Comparison of ENCODE assay signal across 7 cellular contexts in the genomic region with DNA sequence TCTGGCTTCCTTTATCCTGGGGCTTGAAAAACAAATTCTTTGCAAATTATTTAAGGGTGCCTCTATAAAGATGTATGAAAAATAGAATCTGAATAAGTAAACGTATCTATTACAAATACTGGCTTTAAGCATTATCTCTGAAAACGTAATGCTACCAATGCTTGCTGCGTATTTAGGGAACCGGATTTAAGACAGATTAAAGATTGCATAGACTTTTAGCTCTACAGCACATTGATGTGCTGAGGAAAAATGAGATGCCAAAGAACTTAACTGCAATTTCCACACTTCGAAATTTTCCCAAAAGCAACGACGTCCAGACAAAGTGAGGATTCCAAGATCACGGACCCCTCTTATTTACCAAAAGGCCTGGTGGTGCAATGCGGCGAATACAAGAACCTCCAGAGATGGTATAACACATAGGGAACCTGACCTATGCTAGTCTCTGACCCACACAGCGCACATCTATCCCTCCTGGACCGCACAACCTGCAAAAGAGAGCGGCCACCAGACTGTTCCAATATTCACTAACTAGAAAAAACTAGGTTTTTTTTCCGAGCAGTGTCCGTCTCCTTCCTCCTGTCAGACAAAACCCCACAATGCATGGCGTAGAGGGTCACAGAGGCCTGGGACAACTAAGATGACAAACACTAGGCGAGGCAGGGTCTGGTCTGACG. TPM values are rescaled to one million over a fixed set of nuclear protein-coding genes. Genes with fewer than 3 reads are reported as not detected.
A peak's percentile ranks its signal among the peaks of the same experiment; 100 is the strongest.
DNase-seq lines count a peak whose midpoint lies in the region; ATAC-seq, FAIRE-seq and TF ChIP-seq lines count a peak whose summit lies in the region.

No MANE protein-coding gene starts in this region.

- no peaks in the 10 kb centered on the region for H3K9me3 Mint-ChIP-seq in neural progenitor cell

- H4K20me1 ChIP-seq in endothelial cell of umbilical vein (replicated peaks; ENCODE audit: control insufficient read depth, extremely low read depth, insufficient read depth, low read length) = no peaks in the 10 kb centered on the region
- H4K20me1 ChIP-seq in neural progenitor cell (ENCODE audit: low read depth) = peaks cover 30% of the 10 kb centered on the region

- H3K79me2 ChIP-seq in endothelial cell of umbilical vein (ENCODE audit: control insufficient read depth, insufficient read depth, low read length) (peaks cover 26% of the 10 kb centered on the region), neural progenitor cell (ENCODE audit: low read depth) (peaks cover 54% of the 10 kb centered on the region)

- H3K4me3 Mint-ChIP-seq in neural progenitor cell = no peak overlapping the region

- H3F3A ChIP-seq in neural progenitor cell (ENCODE audit: low read depth) = peaks cover 8% of the 10 kb centered on the region

- intact Hi-C loops in endothelial cell of umbilical vein (cut with micrococcal nuclease) = no loop called here

- dilution Hi-C loops in endothelial cell of umbilical vein (cut with MboI; ENCODE audit: extremely low pct_ligation_motif_present, low sequenced_read_pairs) = no loop called here

- no peaks in the 10 kb centered on the region for H3K9me1 ChIP-seq in endothelial cell of umbilical vein (replicated peaks; ENCODE audit: control insufficient read depth, extremely low read depth, insufficient read depth, low read length)

- CTCF ChIA-PET in endothelial cell of umbilical vein (lab: Charles Lee) = interaction anchor here (1.2 to 2.3 kb wide), 2 partner anchors 272 to 404 kb away, joined by 3 to 15 read pairs; no protein-coding TSS in a partner anchor

- FAIRE-seq in endothelial cell of umbilical vein (lab: Jason Lieb, UNC) = no peak

- H3K4me3 ChIP-seq in NT2/D1 (ENCODE audit: insufficient read length, low read depth) (peak overlapping the region; percentile 95), endothelial cell of umbilical vein (replicated peaks in 1 of 3; ENCODE audit: insufficient read depth in 1 of 3, low read depth in 1 of 3, low read length in 3 of 3) (peak overlapping the region; percentile 88 to 95 (median 91)), neural progenitor cell (peak overlapping the region; percentile 87)

- peak overlapping the region; percentile 99 for H3K9ac ChIP-seq in NT2/D1 (ENCODE audit: insufficient read length, low read depth)
- peak overlapping the region; percentile 99 for H3K9ac ChIP-seq in endothelial cell of umbilical vein (replicated peaks; ENCODE audit: extremely low read depth, insufficient read depth, low read length)
- H3K9ac ChIP-seq in neural progenitor cell = peak overlapping the region; percentile 98

- H3K27ac Mint-ChIP-seq in neural progenitor cell = no peak overlapping the region

- H3K36me3 Mint-ChIP-seq in neural progenitor cell = peaks cover 9% of the 10 kb centered on the region

- DNase-seq in NT2/D1 (ENCODE audit: low read depth, low spot score) (no peak), endothelial cell of umbilical vein (ENCODE audit: low read depth, low spot score) (no peak), neural progenitor cell (ENCODE audit: low spot score) (no peak), kidney glomerular epithelial cell (lab: John Stamatoyannopoulos, UW) (no peak)
- no peak for DNase-seq in central memory CD4-positive, alpha-beta T cell

- H3K4me1 Mint-ChIP-seq in neural progenitor cell = peaks cover 14% of the 10 kb centered on the region

- H3K4me1 ChIP-seq in NT2/D1 (ENCODE audit: insufficient read depth, insufficient read length) (no peaks in the 10 kb centered on the region), endothelial cell of umbilical vein (ENCODE audit: control insufficient read depth, extremely low read depth, insufficient read depth, low read length) (peaks cover 16% of the 10 kb centered on the region), neural progenitor cell (peaks cover 14% of the 10 kb centered on the region)

- H3K27ac ChIP-seq in endothelial cell of umbilical vein (ENCODE audit: insufficient read depth, low read depth, low read length) = peak overlapping the region; percentile 99
- peak overlapping the region; percentile 98 for H3K27ac ChIP-seq in neural progenitor cell

- no peak for TF ChIP-seq POLR2A in endothelial cell of umbilical vein (IDR thresholded peaks at IDR 0.05; ENCODE audit: low read depth, low read length)

- POLR2A ChIA-PET in endothelial cell of umbilical vein (lab: Charles Lee) = interaction anchor here (1.7 kb wide), 1 partner anchor 35 kb away, joined by 9 read pairs; a partner anchor contains a TSS

- H2AFZ ChIP-seq in endothelial cell of umbilical vein (ENCODE audit: low read depth, low read length) (peak overlapping the region; percentile 73), neural progenitor cell (replicated peaks) (peak overlapping the region; percentile 81)

- H3K36me3 ChIP-seq in NT2/D1 (ENCODE audit: insufficient read depth, insufficient read length, low read length) (peaks cover 45% of the 10 kb centered on the region), endothelial cell of umbilical vein (ENCODE audit: control insufficient read depth in 2 of 2, extremely low read depth in 1 of 2, insufficient read depth in 2 of 2, low read length in 2 of 2) (peaks cover 0 to 3% of the 10 kb centered on the region in 2 experiments), neural progenitor cell (peaks cover 7% of the 10 kb centered on the region)

- TF ChIP-seq CTCF in endothelial cell of umbilical vein (IDR thresholded peaks at IDR 0.05; ENCODE audit: extremely low read depth in 1 of 2, insufficient read depth in 1 of 2, low read depth in 1 of 2, low read length in 2 of 2) = no peak
- TF ChIP-seq CTCF in neural progenitor cell (IDR thresholded peaks at IDR 0.05) = no peak

- H3K27me3 Mint-ChIP-seq in neural progenitor cell (ENCODE audit: insufficient read depth, low read depth) = peaks cover 2% of the 10 kb centered on the region

- H3K27me3 ChIP-seq in NT2/D1 (ENCODE audit: insufficient read depth, insufficient read length) (no peaks in the 10 kb centered on the region), endothelial cell of umbilical vein (ENCODE audit: control insufficient read depth in 2 of 2, insufficient read depth in 2 of 2, low read length in 2 of 2) (no peaks in the 10 kb centered on the region), neural progenitor cell (no peaks in the 10 kb centered on the region)

- ATAC-seq in GM18517 (IDR thresholded peaks at IDR 0.05; ENCODE audit: unreplicated experiment) = peak; percentile 27
- ATAC-seq in HG02588 (IDR thresholded peaks at IDR 0.05; ENCODE audit: unreplicated experiment) = peak; percentile 2

- H3K9me3 ChIP-seq in NT2/D1 (ENCODE audit: insufficient read depth, low read length) (no peaks in the 10 kb centered on the region), endothelial cell of umbilical vein (replicated peaks; ENCODE audit: control insufficient read depth, insufficient read depth, low read length) (no peaks in the 10 kb centered on the region), neural progenitor cell (ENCODE audit: low read depth) (no peaks in the 10 kb centered on the region)

- H3K4me2 ChIP-seq in endothelial cell of umbilical vein (ENCODE audit: insufficient read depth, low read length) = peak overlapping the region; percentile 92
- peak overlapping the region; percentile 96 for H3K4me2 ChIP-seq in neural progenitor cell

- TSS peak; percentile 67 for BruUV-seq in endothelial cell of umbilical vein (replicated peaks; lab: Mats Ljungman, UMichigan)

TF ChIP-seq in endothelial cell of umbilical vein, 7 proteins besides CTCF, POLR2A, EP300 and RAD21:
- TF ChIP-seq MYC (IDR thresholded peaks at IDR 0.05; ENCODE audit: low read depth, low read length) = no peak
- TF ChIP-seq FOS (IDR thresholded peaks at IDR 0.05; ENCODE audit: borderline replicate concordance, insufficient read depth, low read length) = no peak
- TF ChIP-seq POLR2AphosphoS5 (IDR thresholded peaks at IDR 0.05; ENCODE audit: insufficient read depth, low read depth, low read length) = no peak
- no peak for TF ChIP-seq EZH2 (IDR thresholded peaks at IDR 0.05; ENCODE audit: borderline replicate concordance, low read depth, low read length, severe bottlenecking)
- no peak for TF ChIP-seq JUN (IDR thresholded peaks at IDR 0.05; ENCODE audit: borderline replicate concordance, insufficient read depth, insufficient read length, low read depth)
- TF ChIP-seq, protein P1, sequence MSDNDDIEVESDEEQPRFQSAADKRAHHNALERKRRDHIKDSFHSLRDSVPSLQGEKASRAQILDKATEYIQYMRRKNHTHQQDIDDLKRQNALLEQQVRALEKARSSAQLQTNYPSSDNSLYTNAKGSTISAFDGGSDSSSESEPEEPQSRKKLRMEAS (IDR thresholded peaks at IDR 0.05; ENCODE audit: insufficient read depth, insufficient read length) = no peak
- TF ChIP-seq GATA2 (IDR thresholded peaks at IDR 0.05; ENCODE audit: insufficient read depth, insufficient read length, low read depth, low read length) = no peak

RNA-seq across cellular contexts. Expression of a gene that starts 34.3 kb away (rescaled TPM):
- 38.6 and 43.4 TPM in 2 replicates for total RNA-seq in endothelial cell of umbilical vein
- polyA plus RNA-seq in endothelial cell of umbilical vein = 6.7 and 8.8 TPM in 2 replicates
- 16.6 and 17.7 TPM in 2 replicates for polyA plus RNA-seq in endothelial cell of umbilical vein (2011; cell fraction: cytosol; rRNA removed)
- 27.1 and 36.3 TPM in 2 replicates for polyA plus RNA-seq in endothelial cell of umbilical vein (2011; cell fraction: nucleus; rRNA removed)
- 20.3 and 28.0 TPM in 2 replicates for polyA plus RNA-seq in endothelial cell of umbilical vein (2012)
- polyA minus RNA-seq in endothelial cell of umbilical vein = 26.9 and 29.1 TPM in 2 replicates
- polyA minus RNA-seq in endothelial cell of umbilical vein (2011; cell fraction: cytosol; rRNA and poly(A)+ RNA removed) = 11.9 TPM
- 99.3 and 123 TPM in 2 replicates for polyA minus RNA-seq in endothelial cell of umbilical vein (2011; cell fraction: nucleus; rRNA and poly(A)+ RNA removed)
- 53.1 and 80.4 TPM in 2 replicates for total RNA-seq in neural progenitor cell (ENCODE audit: low replicate concordance)
